In the genomic region with DNA sequence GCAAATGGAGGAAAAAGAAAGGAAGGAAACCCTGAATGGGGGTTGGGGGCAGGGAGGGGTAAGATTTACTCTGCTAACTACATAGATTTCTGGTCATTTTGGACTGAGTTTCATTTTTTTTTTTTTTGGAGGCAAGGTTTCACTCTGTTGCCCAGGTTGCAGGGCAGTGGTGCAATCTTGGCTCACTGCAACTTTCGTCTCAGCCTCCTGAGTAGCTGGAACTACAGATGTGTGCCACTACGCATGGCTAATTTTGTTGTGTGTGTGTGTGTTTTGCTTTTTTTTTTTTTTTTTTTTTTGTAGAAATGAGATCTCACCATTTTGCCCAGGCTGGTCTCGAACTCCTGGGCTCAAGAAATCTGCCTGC, we compare ENCODE assay signal across 16 cellular contexts.
DNase-seq lines count a peak whose midpoint lies in the region; ATAC-seq and TF ChIP-seq lines count a peak whose summit lies in the region.
"Had no signal": no experiment of that assay in that cellular context is flagged by ENCODE, and none has a peak within 500 bp of the region (broad histone marks: within the 10 kb centered on the region; RNA-seq: fewer than 3 reads in every experiment).

No MANE protein-coding gene starts in this region.

- H3K4me3 Mint-ChIP-seq in MCF 10A (ENCODE audit: unreplicated experiment) = peak overlapping the region; percentile 50
- H3K4me3 Mint-ChIP-seq: H9 had no signal

- H3K4me1 Mint-ChIP-seq in MCF 10A (ENCODE audit: insufficient read depth, unreplicated experiment) = peaks cover 59% of the 10 kb centered on the region
- H3K4me1 Mint-ChIP-seq: H9 had no signal

- H3F3A ChIP-seq in PC-3 (ENCODE audit: low read length, unreplicated experiment) = peaks cover 4% of the 10 kb centered on the region

- H3K4me3 ChIP-seq in breast epithelium (no peak overlapping the region), PC-3 (ENCODE audit: low read length) (no peak overlapping the region), upper lobe of right lung (no peak overlapping the region)
- H3K4me3 ChIP-seq: left lung had no signal

- peaks cover 13% of the 10 kb centered on the region; the same call in 1 of the 2 replicates for H3K79me2 ChIP-seq in PC-3 (ENCODE audit: low read length)

- intact Hi-C loops in MCF 10A (cut with micrococcal nuclease) = loop anchor here (5.0 kb wide), 1 partner anchor 151 kb away; no protein-coding TSS in a partner anchor
- intact Hi-C loops in breast epithelium (cut with DNase I; ENCODE audit: low total_unique reads) = no loop called here
- intact Hi-C loops in PC-3 (cut with micrococcal nuclease) = loop anchor here (5.0 to 10.0 kb wide), 2 partner anchors 221 to 1664 kb away; a partner anchor contains a TSS
- intact Hi-C loops in upper lobe of right lung (cut with DNase I) = no loop called here

- no peak for TF ChIP-seq CTCF in MCF 10A (IDR thresholded peaks at IDR 0.05; ENCODE audit: unreplicated experiment)
- TF ChIP-seq CTCF in breast epithelium (IDR thresholded peaks at IDR 0.05) = no peak
- no peak for TF ChIP-seq CTCF in PC-3 (conservative IDR thresholded peaks at IDR 0.05; ENCODE audit: low read depth, low read length)
- no peak for TF ChIP-seq CTCF in upper lobe of right lung (IDR thresholded peaks at IDR 0.05)

- H3K36me3 ChIP-seq in breast epithelium = no peaks in the 10 kb centered on the region
- H3K36me3 ChIP-seq in PC-3 (ENCODE audit: low read depth, low read length) = no peaks in the 10 kb centered on the region
- no peaks in the 10 kb centered on the region for H3K36me3 ChIP-seq in upper lobe of right lung
- H3K36me3 ChIP-seq: left lung had no signal

- H3K36me3 Mint-ChIP-seq in MCF 10A (ENCODE audit: insufficient read depth, unreplicated experiment) = peaks cover 31% of the 10 kb centered on the region

- H3K4me1 ChIP-seq in breast epithelium (no peaks in the 10 kb centered on the region), PC-3 (ENCODE audit: insufficient read depth, low read length) (peaks cover 64% of the 10 kb centered on the region), upper lobe of right lung (peaks cover 8% of the 10 kb centered on the region)

- no peaks in the 10 kb centered on the region for H4K20me1 ChIP-seq in PC-3 (ENCODE audit: low read length)

- no peak for TF ChIP-seq POLR2A in breast epithelium (IDR thresholded peaks at IDR 0.05)

- ATAC-seq in PC-3 = peak; percentile 2; the same call in 1 of the 2 replicates
- no peak for ATAC-seq in HG02588 (IDR thresholded peaks at IDR 0.05; ENCODE audit: unreplicated experiment)
- no peak for ATAC-seq in upper lobe of right lung
- no peak for ATAC-seq in HG03196 (IDR thresholded peaks at IDR 0.05; ENCODE audit: unreplicated experiment)

- no peak overlapping the region for H3K27ac ChIP-seq in breast epithelium
- H3K27ac ChIP-seq in PC-3 (ENCODE audit: low read length) = peak overlapping the region; percentile 95
- no peak overlapping the region for H3K27ac ChIP-seq in upper lobe of right lung

- peak overlapping the region; percentile 39 for H3K9ac ChIP-seq in PC-3 (ENCODE audit: low read length)

- no peaks in the 10 kb centered on the region for H3K9me2 ChIP-seq in PC-3 (replicated peaks; ENCODE audit: low read length)

- H3K27me3 ChIP-seq in breast epithelium = no peaks in the 10 kb centered on the region
- no peaks in the 10 kb centered on the region for H3K27me3 ChIP-seq in PC-3 (ENCODE audit: low read length)
- H3K27me3 ChIP-seq in upper lobe of right lung = no peaks in the 10 kb centered on the region
- H3K27me3 ChIP-seq: left lung had no signal

- no peaks in the 10 kb centered on the region for H3K27me3 Mint-ChIP-seq in MCF 10A (ENCODE audit: insufficient read depth, unreplicated experiment)
- H3K27me3 Mint-ChIP-seq: progenitor cell of endocrine pancreas had no signal

- DNase-seq in MCF 10A (ENCODE audit: unreplicated experiment) (peak; percentile 72), breast epithelium (ENCODE audit: low spot score in 2 of 2) (no peak), PC-3 (no peak), fibroblast of gingiva (ENCODE audit: low read depth) (peak; percentile 70), GOT3 (lab: John Stamatoyannopoulos, UW) (no peak), upper lobe of right lung (no peak)
- DNase-seq: activated effector memory CD4-positive, alpha-beta T cell treated with anti-CD3 and anti-CD28 coated beads, Interleukin-2, amount 50 U/mL, for 16 hours; COR-L47; GF-D8; H9; left lung; substantia nigra had no signal

- peak overlapping the region; percentile 69 for H3K4me2 ChIP-seq in PC-3 (ENCODE audit: low read length)

- POLR2A ChIA-PET in MCF 10A (lab: Yijun Ruan, JAX) (interaction anchor here (0.7 to 1.6 kb wide), 11 partner anchors 12 to 223 kb away, joined by 3 to 6 read pairs (median 4); a partner anchor contains a TSS), PC-3 (lab: Charles Lee; ENCODE audit: unreplicated experiment) (no interaction called here)

- BruUV-seq in MCF 10A (replicated peaks; lab: Mats Ljungman, UMichigan) (no TSS peak), PC-3 (replicated peaks; lab: Mats Ljungman, UMichigan) (TSS peak; percentile 78)

- CTCF ChIA-PET in MCF 10A (lab: Yijun Ruan, JAX) = interaction anchor here (0.9 to 5.4 kb wide), 3 partner anchors 13 to 221 kb away, joined by 3 to 48 read pairs (median 6); no protein-coding TSS in a partner anchor
- CTCF ChIA-PET in PC-3 (lab: Charles Lee) = interaction anchor here (1.4 kb wide), 1 partner anchor 15 kb away, joined by 5 read pairs; no protein-coding TSS in a partner anchor

- no peaks in the 10 kb centered on the region for H3K9me3 ChIP-seq in breast epithelium
- no peaks in the 10 kb centered on the region for H3K9me3 ChIP-seq in PC-3 (ENCODE audit: low read length)
- no peaks in the 10 kb centered on the region for H3K9me3 ChIP-seq in upper lobe of right lung
- H3K9me3 ChIP-seq: left lung had no signal

- no peaks in the 10 kb centered on the region for H3K9me3 Mint-ChIP-seq in MCF 10A (ENCODE audit: unreplicated experiment)
- H3K9me3 Mint-ChIP-seq: H9, IgD-negative memory B cell had no signal

- no peak overlapping the region for H2AFZ ChIP-seq in PC-3 (ENCODE audit: low read length)

- peak overlapping the region; percentile 93 for H3K27ac Mint-ChIP-seq in MCF 10A (ENCODE audit: low read depth, unreplicated experiment)

Comparison
In these comparisons a context has a peak if more than half of its experiments do, and no peak if none do; other contexts are left out.
1. DNase-seq: peak in MCF 10A (single experiment) and fibroblast of gingiva (single experiment); none in breast epithelium (0 of 2), PC-3 (single experiment), GOT3 (single experiment) and upper lobe of right lung (single experiment).
2. intact Hi-C loops: an anchor here in MCF 10A (5.0 kb wide) and PC-3 (5.0 to 10.0 kb wide); none called in breast epithelium and upper lobe of right lung.